In the genomic region with DNA sequence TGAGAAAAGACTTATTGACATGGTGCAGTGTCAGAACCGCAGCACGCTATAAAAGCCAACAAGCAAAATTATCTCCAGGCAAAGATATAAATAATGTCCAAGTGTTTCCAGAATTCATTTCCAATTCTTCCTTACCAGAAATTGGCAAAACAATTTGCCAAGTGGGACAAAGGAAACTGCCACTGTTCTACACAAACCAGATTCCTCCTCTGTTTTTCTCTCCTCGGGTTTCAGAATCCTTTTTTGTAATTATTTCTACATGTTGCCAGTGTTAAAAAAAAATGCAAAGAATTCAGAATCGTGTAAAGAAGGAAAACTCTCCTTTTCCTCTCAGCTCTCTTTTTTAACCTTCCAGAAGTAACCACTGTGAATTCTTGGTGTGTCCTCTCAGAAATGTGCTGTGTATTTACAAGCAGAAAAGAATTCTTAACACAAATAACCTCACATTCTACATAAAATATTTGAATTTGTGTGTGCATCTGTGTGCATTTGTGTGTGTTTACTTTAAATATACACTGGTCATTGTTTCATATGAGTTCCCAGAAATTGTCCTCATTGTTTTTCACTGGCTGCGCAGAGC, we compare ENCODE assay signal across 30 cellular contexts.
"Had no signal": no experiment of that assay in that cellular context is flagged by ENCODE, and none has a peak within 500 bp of the region (broad histone marks: within the 10 kb centered on the region; RNA-seq: fewer than 3 reads in every experiment).

No MANE protein-coding gene starts in this region.

- ATAC-seq: activated T-cell treated with anti-CD3 and anti-CD28 coated beads, Interleukin-2, amount 50 U/mL, for 4 hours; activated T-helper 17 cell treated with anti-CD3 and anti-CD28 coated beads, Interleukin-2, amount 50 U/mL, for 72 hours; foreskin keratinocyte; heart left ventricle; left lobe of liver; lower lobe of right lung; natural killer cell treated with Interleukin-12 subunit alpha and Interleukin-12 subunit beta and Interleukin-15 and Interleukin-18, amount 100 ng/mL, for 72 hours; right lobe of liver; stimulated activated effector memory CD8-positive, alpha-beta T cell treated with anti-CD3 and anti-CD28 coated beads, Interleukin-12 subunit alpha, Interleukin-12 subunit beta, amount 100 ng/mL, for 72 hours; stimulated activated naive CD8-positive, alpha-beta T cell treated with anti-CD3 and anti-CD28 coated beads, Interleukin-15, amount 100 ng/mL, for 72 hours; T-helper 17 cell had no signal

- H3K27ac ChIP-seq: cardiac muscle cell, coronary artery, dorsolateral prefrontal cortex, foreskin keratinocyte, heart left ventricle, lower lobe of right lung, right lobe of liver, skin epidermis, vagina had no signal

- H3K36me3 ChIP-seq: cardiac muscle cell, heart left ventricle, lower lobe of right lung, right lobe of liver, vagina had no signal

- H3K27me3 ChIP-seq: cardiac muscle cell, right lobe of liver, vagina had no signal

- DNase-seq: activated CD4-positive, alpha-beta memory T cell treated with anti-CD3 and anti-CD28 coated beads, Interleukin-2, amount 10 ng/mL, durations not matched to agents 7 days and 5 days; activated CD4-positive, alpha-beta T cell treated with anti-CD3 and anti-CD28 coated beads for 1 hour; activated CD4-positive, alpha-beta T cell treated with anti-CD3 and anti-CD28 coated beads, Interleukin-2, amount 10 ng/mL, durations not matched to agents 7 days and 5 days; activated CD8-positive, alpha-beta memory T cell treated with anti-CD3 and anti-CD28 coated beads, Interleukin-2, amount 50 U/mL, for 48 hours; activated gamma-delta T cell treated with Interleukin-2 at 50 U/mL for 16 hours; activated naive CD4-positive, alpha-beta T cell treated with anti-CD3 and anti-CD28 coated beads, Interleukin-2, amount 50 U/mL, for 16 hours; activated T-cell treated with anti-CD3 and anti-CD28 coated beads, Interleukin-2, amount 50 U/mL, for 4 hours; amygdala; cerebellar nuclear complex; dorsolateral prefrontal cortex; effector memory CD4-positive, alpha-beta T cell; foreskin keratinocyte; heart left ventricle; kidney glomerular epithelial cell; lower lobe of right lung; mesenchymal stem cell; right lobe of liver; stimulated activated CD4-positive, alpha-beta T cell treated with anti-CD3 and anti-CD28 coated beads, Interleukin-4, amount 100 ng/mL, for 24 hours; stimulated activated naive CD8-positive, alpha-beta T cell treated with anti-CD3 and anti-CD28 coated beads, Interleukin-15, amount 100 ng/mL, for 72 hours; substantia nigra; T-helper 17 cell; T1000 had no signal

- H3K9me3 ChIP-seq: heart left ventricle, lower lobe of right lung, right lobe of liver, vagina had no signal

- H3K4me3 ChIP-seq: cardiac muscle cell, coronary artery, heart left ventricle, lower lobe of right lung, right lobe of liver, skin epidermis, vagina had no signal

- H3K4me1 ChIP-seq: foreskin keratinocyte, right lobe of liver had no signal
